In the genomic region with DNA sequence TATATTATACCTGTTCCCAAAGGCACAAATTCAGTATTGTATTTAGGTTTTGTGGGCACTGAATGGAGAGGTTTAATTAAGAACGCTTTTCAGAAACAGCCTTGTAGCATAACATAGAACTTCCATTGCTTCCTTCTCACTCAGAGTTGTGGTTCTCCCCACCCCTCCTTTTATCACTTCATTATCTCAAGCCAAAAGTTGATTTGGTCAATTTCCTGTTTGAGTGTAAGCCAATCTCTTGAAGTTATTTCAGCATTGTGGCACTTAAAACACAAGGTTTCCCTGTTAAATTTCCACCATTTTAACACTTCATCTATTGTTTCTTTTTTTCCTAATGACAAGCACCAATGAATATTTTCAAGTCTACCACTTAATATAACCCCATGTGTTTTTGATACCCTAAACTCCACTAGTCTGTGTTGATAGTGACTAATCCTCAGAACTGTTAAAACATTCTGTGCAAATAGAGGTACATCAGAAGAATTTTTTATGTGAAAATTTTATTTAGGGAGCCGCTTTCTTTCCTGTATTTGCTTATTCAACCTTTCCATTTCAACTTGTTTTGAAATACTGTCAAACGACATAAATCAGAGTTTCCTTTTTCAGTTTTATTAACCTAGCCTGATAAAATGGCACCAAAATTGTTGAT, we compare ENCODE assay signal across 27 cellular contexts.
DNase-seq lines count a peak whose midpoint lies in the region; ATAC-seq and TF ChIP-seq lines count a peak whose summit lies in the region.
"Had no signal": no experiment of that assay in that cellular context is flagged by ENCODE, and none has a peak within 500 bp of the region (broad histone marks: within the 10 kb centered on the region; RNA-seq: fewer than 3 reads in every experiment).

No MANE protein-coding gene starts in this region.

- no peaks in the 10 kb centered on the region for H3K27me3 ChIP-seq in right atrium auricular region
- H3K27me3 ChIP-seq: BLaER1 treated with 17β-estradiol and CSF1 and Interleukin-3, amounts not matched to agents 10 nM and 100 nM; foreskin keratinocyte; heart left ventricle; right lobe of liver had no signal

- H3K27me3 Mint-ChIP-seq in progenitor cell of endocrine pancreas, result no peaks in the 10 kb centered on the region
- H3K27me3 Mint-ChIP-seq: activated naive CD8-positive, alpha-beta T cell treated with anti-CD3 and anti-CD28 coated beads for 36 hours; stimulated activated memory B cell treated with anti-CD40 and anti-IgM and Interleukin-4, amounts not matched to agents 10 μg/mL and 1 μg/mL and 100 μg/mL, for 72 hours had no signal

- no peak for ATAC-seq in HG02642 (IDR thresholded peaks at IDR 0.05; ENCODE audit: poor library complexity, unreplicated experiment)
- ATAC-seq in HG03025 (IDR thresholded peaks at IDR 0.05; ENCODE audit: low FRiP score, unreplicated experiment), result no peak
- ATAC-seq: foreskin keratinocyte; heart left ventricle; lower lobe of right lung; stimulated activated memory B cell treated with anti-CD40 and anti-IgM and Interleukin-4, amounts not matched to agents 10 μg/mL and 1 μg/mL and 100 μg/mL, for 72 hours had no signal

- H3K4me1 Mint-ChIP-seq in progenitor cell of endocrine pancreas (ENCODE audit: low read depth), result no peaks in the 10 kb centered on the region
- H3K4me1 Mint-ChIP-seq: activated naive CD8-positive, alpha-beta T cell treated with anti-CD3 and anti-CD28 coated beads for 36 hours; nephron progenitor cell; stimulated activated memory B cell treated with anti-CD40 and anti-IgM and Interleukin-4, amounts not matched to agents 10 μg/mL and 1 μg/mL and 100 μg/mL, for 72 hours had no signal

- H3K27ac ChIP-seq in right atrium auricular region, result no peak overlapping the region
- H3K27ac ChIP-seq: BLaER1 treated with 17β-estradiol and CSF1 and Interleukin-3, amounts not matched to agents 10 nM and 100 nM; foreskin keratinocyte; heart left ventricle; lower lobe of right lung; parathyroid adenoma; right lobe of liver had no signal

- H3K4me3 ChIP-seq in right atrium auricular region, result no peak overlapping the region
- H3K4me3 ChIP-seq: BLaER1 treated with 17β-estradiol and CSF1 and Interleukin-3, amounts not matched to agents 10 nM and 100 nM; heart left ventricle; lower lobe of right lung; right lobe of liver had no signal

- peaks cover 20% of the 10 kb centered on the region for H3K9me3 Mint-ChIP-seq in progenitor cell of endocrine pancreas (ENCODE audit: low read depth)

- H3K27ac Mint-ChIP-seq in progenitor cell of endocrine pancreas, result no peak overlapping the region
- H3K27ac Mint-ChIP-seq: activated naive CD8-positive, alpha-beta T cell treated with anti-CD3 and anti-CD28 coated beads for 36 hours; nephron progenitor cell; stimulated activated memory B cell treated with anti-CD40 and anti-IgM and Interleukin-4, amounts not matched to agents 10 μg/mL and 1 μg/mL and 100 μg/mL, for 72 hours; T-helper 1 cell treated with Interleukin-12 subunit alpha and Interleukin-12 subunit beta and Interleukin-4 antibody, amounts not matched to agents 30 μg/mL and 1 μg/mL, for 36 hours had no signal

- no peaks in the 10 kb centered on the region for H3K4me1 ChIP-seq in right atrium auricular region
- H3K4me1 ChIP-seq: foreskin keratinocyte, heart left ventricle, lower lobe of right lung, parathyroid adenoma, right lobe of liver had no signal

- TF ChIP-seq CTCF in progenitor cell of endocrine pancreas (IDR thresholded peaks at IDR 0.05; ENCODE audit: unreplicated experiment) (no peak), right atrium auricular region (IDR thresholded peaks at IDR 0.05) (no peak)

- H3K9me3 ChIP-seq in right atrium auricular region, result peaks cover 0 to 6% of the 10 kb centered on the region in 2 donors
- H3K9me3 ChIP-seq: lower lobe of right lung, right lobe of liver had no signal

- no peaks in the 10 kb centered on the region for H3K36me3 Mint-ChIP-seq in progenitor cell of endocrine pancreas (ENCODE audit: insufficient read depth)
- H3K36me3 Mint-ChIP-seq: activated naive CD8-positive, alpha-beta T cell treated with anti-CD3 and anti-CD28 coated beads for 36 hours; stimulated activated memory B cell treated with anti-CD40 and anti-IgM and Interleukin-4, amounts not matched to agents 10 μg/mL and 1 μg/mL and 100 μg/mL, for 72 hours had no signal

- no peak overlapping the region for H3K4me3 Mint-ChIP-seq in progenitor cell of endocrine pancreas (ENCODE audit: low read depth)
- H3K4me3 Mint-ChIP-seq: activated naive CD8-positive, alpha-beta T cell treated with anti-CD3 and anti-CD28 coated beads for 36 hours; nephron progenitor cell; stimulated activated memory B cell treated with anti-CD40 and anti-IgM and Interleukin-4, amounts not matched to agents 10 μg/mL and 1 μg/mL and 100 μg/mL, for 72 hours; T-helper 1 cell treated with Interleukin-12 subunit alpha and Interleukin-12 subunit beta and Interleukin-4 antibody, amounts not matched to agents 30 μg/mL and 1 μg/mL, for 36 hours had no signal

- peak; percentile 37 for DNase-seq in Daoy (ENCODE audit: low read depth)
- peak; percentile 38 for DNase-seq in OCI-M1 (lab: John Stamatoyannopoulos, UW)
- DNase-seq in dermis blood vessel endothelial cell, result peak; percentile 42
- peak; percentile 8 for DNase-seq in non-pigmented ciliary epithelial cell (ENCODE audit: low read depth)
- DNase-seq in progenitor cell of endocrine pancreas (ENCODE audit: low spot score, unreplicated experiment), result no peak
- no peak for DNase-seq in right atrium auricular region (ENCODE audit: low spot score)
- DNase-seq: activated CD4-positive, alpha-beta T cell treated with anti-CD3 and anti-CD28 coated beads for 1 hour; activated effector memory CD4-positive, alpha-beta T cell treated with Interleukin-2 at 50 U/mL for 16 hours; activated naive CD8-positive, alpha-beta T cell treated with anti-CD3 and anti-CD28 coated beads for 36 hours; activated T-cell treated with anti-CD3 and anti-CD28 coated beads for 4 hours; aorta; COR-L47; foreskin keratinocyte; heart left ventricle; lower lobe of right lung; NCI-H2171; NCI-H524 treated with DMSO at 0.1 percent for 48 hours; nephron progenitor cell; right lobe of liver; stimulated activated CD4-positive, alpha-beta T cell treated with anti-CD3 and anti-CD28 coated beads, Interleukin-4, amount 100 ng/mL, for 4 hours; substantia nigra had no signal

- H3K36me3 ChIP-seq in right atrium auricular region, result no peaks in the 10 kb centered on the region
- H3K36me3 ChIP-seq: BLaER1 treated with 17β-estradiol and CSF1 and Interleukin-3, amounts not matched to agents 10 nM and 100 nM; heart left ventricle; lower lobe of right lung; right lobe of liver had no signal

Comparison
In these comparisons a context has a peak if more than half of its experiments do, and no peak if none do; other contexts are left out.
1. DNase-seq: peak in Daoy (single experiment), OCI-M1 (single experiment), dermis blood vessel endothelial cell (single experiment) and non-pigmented ciliary epithelial cell (single experiment); none in progenitor cell of endocrine pancreas (single experiment) and right atrium auricular region (single experiment).